In the genomic region with DNA sequence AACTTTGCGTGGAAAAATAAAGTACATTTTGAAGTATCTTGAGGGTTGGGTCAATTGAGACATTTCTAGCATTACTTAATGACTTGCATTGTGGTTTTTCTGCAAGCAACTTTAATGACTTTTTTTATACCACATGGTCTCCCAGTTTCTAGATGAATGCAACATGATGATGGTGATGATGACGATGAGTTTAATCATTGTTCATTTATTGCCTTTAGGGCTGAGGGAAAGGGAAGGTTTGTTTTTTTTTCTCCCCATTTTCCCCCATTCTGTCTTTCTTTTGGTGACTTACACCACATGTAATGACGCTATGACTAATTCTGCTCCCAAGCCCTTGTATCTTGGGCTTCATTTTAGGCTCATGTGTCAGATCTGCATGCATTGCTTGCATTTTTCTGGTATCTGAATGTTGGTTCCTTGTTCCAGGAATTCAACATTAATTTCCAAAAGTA, we compare ENCODE assay signal across 1 cellular context.
TF ChIP-seq lines count a peak whose summit lies in the region.

No MANE protein-coding gene starts in this region.

TF ChIP-seq in SK-N-SH, 30 proteins besides CTCF, POLR2A, EP300 and RAD21 (continued from another document):
- TF ChIP-seq MEF2A (IDR thresholded peaks at IDR 0.05; ENCODE audit: borderline replicate concordance, low read depth) (no peak), JUND (IDR thresholded peaks at IDR 0.05) (peak; percentile 73), TEAD4 (IDR thresholded peaks at IDR 0.05; ENCODE audit: borderline replicate concordance, insufficient read depth) (peak; percentile 71; the same call in 1 of the 2 replicates), POLR2AphosphoS5 (IDR thresholded peaks at IDR 0.05; ENCODE audit: low read depth, low read length) (peak; percentile 44; the same call in 1 of the 2 replicates), RCOR1 (IDR thresholded peaks at IDR 0.05; ENCODE audit: low read length) (no peak), FOXM1 (IDR thresholded peaks at IDR 0.05; ENCODE audit: low read depth) (no peak), CHD2 (IDR thresholded peaks at IDR 0.05; ENCODE audit: low read length, partially characterized antibody) (no peak), MXI1 (IDR thresholded peaks at IDR 0.05; ENCODE audit: low read depth, low read length) (no peak), RFX5 (IDR thresholded peaks at IDR 0.05; ENCODE audit: low read length) (no peak), YY1 (IDR thresholded peaks at IDR 0.05; ENCODE audit: low read depth) (no peak)
- TF ChIP-seq, protein P1, sequence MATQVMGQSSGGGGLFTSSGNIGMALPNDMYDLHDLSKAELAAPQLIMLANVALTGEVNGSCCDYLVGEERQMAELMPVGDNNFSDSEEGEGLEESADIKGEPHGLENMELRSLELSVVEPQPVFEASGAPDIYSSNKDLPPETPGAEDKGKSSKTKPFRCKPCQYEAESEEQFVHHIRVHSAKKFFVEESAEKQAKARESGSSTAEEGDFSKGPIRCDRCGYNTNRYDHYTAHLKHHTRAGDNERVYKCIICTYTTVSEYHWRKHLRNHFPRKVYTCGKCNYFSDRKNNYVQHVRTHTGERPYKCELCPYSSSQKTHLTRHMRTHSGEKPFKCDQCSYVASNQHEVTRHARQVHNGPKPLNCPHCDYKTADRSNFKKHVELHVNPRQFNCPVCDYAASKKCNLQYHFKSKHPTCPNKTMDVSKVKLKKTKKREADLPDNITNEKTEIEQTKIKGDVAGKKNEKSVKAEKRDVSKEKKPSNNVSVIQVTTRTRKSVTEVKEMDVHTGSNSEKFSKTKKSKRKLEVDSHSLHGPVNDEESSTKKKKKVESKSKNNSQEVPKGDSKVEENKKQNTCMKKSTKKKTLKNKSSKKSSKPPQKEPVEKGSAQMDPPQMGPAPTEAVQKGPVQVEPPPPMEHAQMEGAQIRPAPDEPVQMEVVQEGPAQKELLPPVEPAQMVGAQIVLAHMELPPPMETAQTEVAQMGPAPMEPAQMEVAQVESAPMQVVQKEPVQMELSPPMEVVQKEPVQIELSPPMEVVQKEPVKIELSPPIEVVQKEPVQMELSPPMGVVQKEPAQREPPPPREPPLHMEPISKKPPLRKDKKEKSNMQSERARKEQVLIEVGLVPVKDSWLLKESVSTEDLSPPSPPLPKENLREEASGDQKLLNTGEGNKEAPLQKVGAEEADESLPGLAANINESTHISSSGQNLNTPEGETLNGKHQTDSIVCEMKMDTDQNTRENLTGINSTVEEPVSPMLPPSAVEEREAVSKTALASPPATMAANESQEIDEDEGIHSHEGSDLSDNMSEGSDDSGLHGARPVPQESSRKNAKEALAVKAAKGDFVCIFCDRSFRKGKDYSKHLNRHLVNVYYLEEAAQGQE (IDR thresholded peaks at IDR 0.05; ENCODE audit: low read depth, low read length): no peak
- TF ChIP-seq, protein P2, sequence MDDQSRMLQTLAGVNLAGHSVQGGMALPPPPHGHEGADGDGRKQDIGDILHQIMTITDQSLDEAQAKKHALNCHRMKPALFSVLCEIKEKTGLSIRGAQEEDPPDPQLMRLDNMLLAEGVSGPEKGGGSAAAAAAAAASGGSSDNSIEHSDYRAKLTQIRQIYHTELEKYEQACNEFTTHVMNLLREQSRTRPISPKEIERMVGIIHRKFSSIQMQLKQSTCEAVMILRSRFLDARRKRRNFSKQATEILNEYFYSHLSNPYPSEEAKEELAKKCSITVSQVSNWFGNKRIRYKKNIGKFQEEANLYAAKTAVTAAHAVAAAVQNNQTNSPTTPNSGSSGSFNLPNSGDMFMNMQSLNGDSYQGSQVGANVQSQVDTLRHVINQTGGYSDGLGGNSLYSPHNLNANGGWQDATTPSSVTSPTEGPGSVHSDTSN (IDR thresholded peaks at IDR 0.05): peak; percentile 19; the same call in 1 of the 2 replicates
- TF ChIP-seq, protein P3, sequence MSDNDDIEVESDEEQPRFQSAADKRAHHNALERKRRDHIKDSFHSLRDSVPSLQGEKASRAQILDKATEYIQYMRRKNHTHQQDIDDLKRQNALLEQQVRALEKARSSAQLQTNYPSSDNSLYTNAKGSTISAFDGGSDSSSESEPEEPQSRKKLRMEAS (IDR thresholded peaks at IDR 0.05; ENCODE audit: low read depth): peak; percentile 37; the same call in 1 of the 2 replicates
